Comparison of ENCODE assay signal across 25 cellular contexts in the genomic region with DNA sequence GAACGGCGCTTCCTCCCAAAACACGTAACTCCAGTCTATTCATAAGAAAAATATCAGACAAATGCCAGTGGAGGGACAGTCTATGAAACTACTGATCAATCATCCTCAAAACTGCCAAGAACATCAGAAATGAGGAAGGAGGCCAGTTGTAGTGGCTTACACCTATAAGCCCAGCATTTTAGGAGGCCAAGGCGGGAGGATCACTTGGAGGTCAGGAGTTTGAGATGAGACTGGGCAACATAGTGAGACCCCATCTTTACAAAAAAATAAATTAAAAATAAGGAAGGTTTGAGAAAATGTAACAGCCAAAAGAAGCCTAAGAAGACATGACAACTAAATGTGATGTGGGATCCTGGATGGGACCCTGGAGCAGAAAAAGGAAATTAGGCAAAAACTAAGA. TPM values are rescaled to one million over a fixed set of nuclear protein-coding genes. Genes with fewer than 3 reads are reported as not detected.
DNase-seq lines count a peak whose midpoint lies in the region; ATAC-seq and TF ChIP-seq lines count a peak whose summit lies in the region.
"Had no signal": no experiment of that assay in that cellular context is flagged by ENCODE, and none has a peak within 500 bp of the region (broad histone marks: within the 10 kb centered on the region; RNA-seq: fewer than 3 reads in every experiment).

No MANE protein-coding gene starts in this region.

- no peak for TF ChIP-seq POLR2A in esophagus muscularis mucosa (IDR thresholded peaks at IDR 0.05; ENCODE audit: low read depth)

- peaks cover 8% of the 10 kb centered on the region for H3K9me3 Mint-ChIP-seq in WTC11
- no peaks in the 10 kb centered on the region for H3K9me3 Mint-ChIP-seq in osteocyte (ENCODE audit: unreplicated experiment)
- H3K9me3 Mint-ChIP-seq: CD4-positive, alpha-beta memory T cell; CD8-positive, alpha-beta memory T cell had no signal

- TF ChIP-seq EP300 in esophagus muscularis mucosa (IDR thresholded peaks at IDR 0.05): no peak

- H3K36me3 ChIP-seq in HEK293 (ENCODE audit: control insufficient read depth in 2 of 2, insufficient read depth in 1 of 2, low read length in 2 of 2) (no peaks in the 10 kb centered on the region), esophagus muscularis mucosa (no peaks in the 10 kb centered on the region)
- H3K36me3 ChIP-seq: BE2C, BLaER1 had no signal

- in situ Hi-C loops in GM13977 (cut with MboI; ENCODE audit: low pct_unique_long_range_greater_than_20kb, low sequenced_read_pairs, unreplicated experiment): no loop called here

- TF ChIP-seq CTCF in HEK293 (tag by site-specific recombination; IDR thresholded peaks at IDR 0.05): no peak
- TF ChIP-seq CTCF in WTC11 (IDR thresholded peaks at IDR 0.05): no peak
- TF ChIP-seq CTCF in esophagus muscularis mucosa (IDR thresholded peaks at IDR 0.05): no peak
- TF ChIP-seq CTCF in osteocyte (IDR thresholded peaks at IDR 0.05): no peak
- no peak for TF ChIP-seq CTCF in GM13977 (IDR thresholded peaks at IDR 0.05; ENCODE audit: extremely low read depth, insufficient read depth, missing control alignments)

- H3K4me1 ChIP-seq in HEK293 (ENCODE audit: control insufficient read depth, insufficient read depth, low read length) (no peaks in the 10 kb centered on the region), esophagus muscularis mucosa (no peaks in the 10 kb centered on the region)
- H3K4me1 ChIP-seq: BE2C, BLaER1 had no signal

- no peaks in the 10 kb centered on the region for H3K27me3 ChIP-seq in esophagus muscularis mucosa
- H3K27me3 ChIP-seq: BE2C, BLaER1 had no signal

- CTCF ChIA-PET in HEK293 (lab: Yijun Ruan, JAX): no interaction called here
- CTCF ChIA-PET in WTC11 (lab: Charles Lee): no interaction called here

- H3K27me3 Mint-ChIP-seq in WTC11 (ENCODE audit: low read depth): no peaks in the 10 kb centered on the region
- peaks cover 41% of the 10 kb centered on the region for H3K27me3 Mint-ChIP-seq in osteocyte (ENCODE audit: unreplicated experiment)

- H3K27ac Mint-ChIP-seq in WTC11 (no peak overlapping the region), osteocyte (ENCODE audit: unreplicated experiment) (no peak overlapping the region)
- H3K27ac Mint-ChIP-seq: CD4-positive, alpha-beta memory T cell; CD4-positive, CD25-positive, alpha-beta regulatory T cell; CD8-positive, alpha-beta memory T cell had no signal

- H3K4me3 Mint-ChIP-seq in WTC11: no peak overlapping the region
- H3K4me3 Mint-ChIP-seq in osteocyte (ENCODE audit: unreplicated experiment): no peak overlapping the region
- H3K4me3 Mint-ChIP-seq: CD14-positive monocyte; CD4-positive, alpha-beta memory T cell; CD4-positive, CD25-positive, alpha-beta regulatory T cell; CD8-positive, alpha-beta memory T cell had no signal

- POLR2A ChIA-PET in HEK293 (lab: Yijun Ruan, JAX): interaction anchor here (0.7 kb wide), 1 partner anchor 33 kb away, joined by 3 read pairs; no protein-coding TSS in a partner anchor
- POLR2A ChIA-PET in WTC11 (lab: Charles Lee): no interaction called here

- no peaks in the 10 kb centered on the region for H3K36me3 Mint-ChIP-seq in WTC11
- H3K36me3 Mint-ChIP-seq in osteocyte (ENCODE audit: unreplicated experiment): no peaks in the 10 kb centered on the region
- H3K36me3 Mint-ChIP-seq: CD14-positive monocyte; CD4-positive, alpha-beta memory T cell; CD4-positive, CD25-positive, alpha-beta regulatory T cell had no signal

- intact Hi-C loops in esophagus muscularis mucosa (cut with DNase I): no loop called here

- H3K9me3 ChIP-seq in HEK293 (ENCODE audit: control insufficient read depth, insufficient read depth, low read depth, low read length) (no peaks in the 10 kb centered on the region), esophagus muscularis mucosa (no peaks in the 10 kb centered on the region)
- H3K9me3 ChIP-seq: BE2C, BLaER1 had no signal

- WGBS in esophagus muscularis mucosa: 86% methylated on average over 4 of the region's 4 CpGs

- H3K27ac ChIP-seq in HEK293 (ENCODE audit: extremely low read depth, low read depth, low read length) (no peak overlapping the region), esophagus muscularis mucosa (replicated peaks in 1 of 4) (no peak overlapping the region)
- H3K27ac ChIP-seq: BLaER1 had no signal

- DNase-seq in WTC11 (ENCODE audit: low spot score) (no peak), esophagus muscularis mucosa (ENCODE audit: extremely low spot score) (peak; percentile 60), osteocyte (ENCODE audit: extremely low spot score, unreplicated experiment) (peak; percentile 17), GM13977 (ENCODE audit: low spot score) (no peak)
- DNase-seq: 8988T; ACHN; BE2C; C1 segment of cervical spinal cord; CD4-positive, alpha-beta memory T cell; CD4-positive, CD25-positive, alpha-beta regulatory T cell; CD8-positive, alpha-beta memory T cell; COR-L47; DMS 273 treated with DMSO at 0.1 percent for 48 hours; DMS153; DMS53; DMS79; DND-41; EL; GDM1 had no signal

- H3K4me3 ChIP-seq in HEK293 (ENCODE audit: low read depth, low read length): no peak overlapping the region
- H3K4me3 ChIP-seq in esophagus muscularis mucosa: no peak overlapping the region
- H3K4me3 ChIP-seq: BLaER1, GM12878 had no signal

- H3K4me1 Mint-ChIP-seq in WTC11 (peaks cover 16% of the 10 kb centered on the region), osteocyte (ENCODE audit: unreplicated experiment) (no peaks in the 10 kb centered on the region)
- H3K4me1 Mint-ChIP-seq: CD4-positive, alpha-beta memory T cell; CD4-positive, CD25-positive, alpha-beta regulatory T cell; CD8-positive, alpha-beta memory T cell had no signal

- ATAC-seq in WTC11 (no peak), GM21360 (IDR thresholded peaks at IDR 0.05; ENCODE audit: unreplicated experiment) (no peak), GM19455 (IDR thresholded peaks at IDR 0.05; ENCODE audit: unreplicated experiment) (no peak)
- ATAC-seq: GM12878 had no signal

TF ChIP-seq in HEK293, 187 proteins besides CTCF, POLR2A, EP300 and RAD21:
- TF ChIP-seq ZNF121 (tag by site-specific recombination; IDR thresholded peaks at IDR 0.05): peak; percentile 81
- no peak for TF ChIP-seq ZNF19 (tag by site-specific recombination; IDR thresholded peaks at IDR 0.05; ENCODE audit: low read depth)

TF ChIP-seq in WTC11, 78 proteins besides CTCF, POLR2A, EP300 and RAD21:
- TF ChIP-seq ZNF121 (CRISPR knock-in tag; IDR thresholded peaks at IDR 0.05) (peak; percentile 84), NR2C2 (CRISPR knock-in tag; IDR thresholded peaks at IDR 0.05) (no peak)

RNA-seq across cellular contexts. Expression of a gene that starts 58.9 kb away (rescaled TPM):
- total RNA-seq in WTC11 (2021): 27.5 to 27.8 TPM (median 27.8 TPM) in 3 replicates
- 10 to 100 TPM; 11.1 to 16.2 (median 13.0) TPM for total RNA-seq in esophagus muscularis mucosa
- total RNA-seq in osteocyte: 22.4 and 22.6 TPM in 2 replicates

Comparison
In these comparisons a context has a peak if more than half of its experiments do, and no peak if none do; other contexts are left out.
1. DNase-seq: peak in esophagus muscularis mucosa (single experiment) and osteocyte (single experiment); none in WTC11 (single experiment) and GM13977 (single experiment).